ENCODE assay signal across 8 cellular contexts in genomic region chr4:56958111-56958517, GRCh38. TPM values are rescaled to one million over a fixed set of nuclear protein-coding genes. Genes with fewer than 3 reads are reported as not detected.
A peak's percentile ranks its signal among the peaks of the same experiment; 100 is the strongest.
DNase-seq lines count a peak whose midpoint lies in the region; ATAC-seq and FAIRE-seq lines count a peak whose summit lies in the region.

No MANE protein-coding gene starts in this region.

- WGBS in small intestine, 3 donors: 56 to 83% (median 66%) methylated on average over 7 of the region's 7 CpGs

- H3K4me1 ChIP-seq in small intestine (ENCODE audit: control insufficient read depth in 2 of 2, insufficient read depth in 1 of 2, low read depth in 1 of 2, low read length in 1 of 2): no peaks in the 10 kb centered on the region
- no peaks in the 10 kb centered on the region for H3K4me1 ChIP-seq in effector memory CD4-positive, alpha-beta T cell (ENCODE audit: control insufficient read depth, insufficient read depth, low read length, poor library complexity, severe bottlenecking)

- H3K27me3 ChIP-seq in small intestine (ENCODE audit: control insufficient read depth in 2 of 2, insufficient read depth in 2 of 2, low read length in 2 of 2): no peaks in the 10 kb centered on the region
- H3K27me3 ChIP-seq in effector memory CD4-positive, alpha-beta T cell (replicated peaks; ENCODE audit: control insufficient read depth, insufficient read depth, low read length, poor library complexity, severe bottlenecking): no peaks in the 10 kb centered on the region

- ATAC-seq in GM18907 (IDR thresholded peaks at IDR 0.05; ENCODE audit: unreplicated experiment): no peak

- H3K36me3 ChIP-seq in small intestine (ENCODE audit: control insufficient read depth in 2 of 2, insufficient read depth in 2 of 2, low read length in 2 of 2): peaks cover 0 to 3% of the 10 kb centered on the region in 2 donors
- peaks cover 3% of the 10 kb centered on the region for H3K36me3 ChIP-seq in effector memory CD4-positive, alpha-beta T cell (ENCODE audit: control insufficient read depth, insufficient read depth, low read length)

- H3K4me3 ChIP-seq in small intestine (ENCODE audit: low read depth in 1 of 2, low read length in 2 of 2): no peak overlapping the region
- no peak overlapping the region for H3K4me3 ChIP-seq in effector memory CD4-positive, alpha-beta T cell (ENCODE audit: insufficient read depth, low read depth, low read length, poor library complexity, severe bottlenecking)

- H3K9me3 ChIP-seq in small intestine (ENCODE audit: control insufficient read depth, low read depth): no peaks in the 10 kb centered on the region
- no peaks in the 10 kb centered on the region for H3K9me3 ChIP-seq in effector memory CD4-positive, alpha-beta T cell (ENCODE audit: control insufficient read depth, low read length)

- no peak for FAIRE-seq in small intestine (lab: Jason Lieb, UNC)

- H3K27ac ChIP-seq in small intestine (ENCODE audit: low read depth in 1 of 2, low read length in 1 of 2): no peak overlapping the region
- no peak overlapping the region for H3K27ac ChIP-seq in effector memory CD4-positive, alpha-beta T cell (ENCODE audit: insufficient read depth, low read length, poor library complexity, severe bottlenecking)

- peak; percentile 30 for DNase-seq in NCI-H748 (lab: John Stamatoyannopoulos, UW; ENCODE audit: unreplicated experiment)
- DNase-seq in NCI-H748 treated with DMSO at 0.1 percent for 48 hours (lab: John Stamatoyannopoulos, UW): no peak
- peak; percentile 89 for DNase-seq in amniotic stem cell (lab: John Stamatoyannopoulos, UW)
- DNase-seq in hypothalamus (lab: John Stamatoyannopoulos, UW): peak in 35 of 51 donors; percentile 1 to 77 (median 41)
- DNase-seq in small intestine: peak; percentile 5
- no peak for DNase-seq in stimulated activated CD4-positive, alpha-beta T cell treated with anti-CD3 and anti-CD28 coated beads, Interleukin-4, amount 100 ng/mL, for 24 hours
- no peak for DNase-seq in effector memory CD4-positive, alpha-beta T cell

RNA-seq across cellular contexts. Expression of gene NOA1, which starts 19.3 kb away (rescaled TPM):
- 10 to 100 TPM; 11.4 to 16.6 (median 13.8) TPM for polyA plus RNA-seq in small intestine

RNA-seq across cellular contexts. Expression of gene POLR2B, which starts 20.6 kb away (rescaled TPM):
- polyA plus RNA-seq in small intestine: 10 to 100 TPM; 35.6 to 39.2 (median 38.2) TPM

RNA-seq across cellular contexts. Expression of gene REST, which starts 50.4 kb away (rescaled TPM):
- 1 to 10 TPM; 3.8 to 5.4 (median 4.2) TPM for polyA plus RNA-seq in small intestine

Comparison
In these comparisons a context has a peak if more than half of its experiments do, and no peak if none do; other contexts are left out.
1. DNase-seq: peak in NCI-H748 (single experiment), amniotic stem cell (single experiment), hypothalamus (35 of 51) and small intestine (single experiment); none in NCI-H748 treated with DMSO at 0.1 percent for 48 hours (single experiment), stimulated activated CD4-positive, alpha-beta T cell treated with anti-CD3 and anti-CD28 coated beads, Interleukin-4, amount 100 ng/mL, for 24 hours (single experiment) and effector memory CD4-positive, alpha-beta T cell (0 of 3).